In genomic region chr5:17238521-17239041, GRCh38 we compare ENCODE assay signal across 15 cellular contexts. TPM values are rescaled to one million over a fixed set of nuclear protein-coding genes. Genes with fewer than 3 reads are reported as not detected.
DNase-seq lines count a peak whose midpoint lies in the region; ATAC-seq and TF ChIP-seq lines count a peak whose summit lies in the region.
"Had no signal": no experiment of that assay in that cellular context is flagged by ENCODE, and none has a peak within 500 bp of the region (broad histone marks: within the 10 kb centered on the region; RNA-seq: fewer than 3 reads in every experiment).

No MANE protein-coding gene starts in this region.

- peak; percentile 17 for DNase-seq in ACHN
- peak; percentile 50 for DNase-seq in brain microvascular endothelial cell
- DNase-seq in kidney tubule cell (ENCODE audit: low spot score), result peak; percentile 51
- no peak for DNase-seq in DMS79 (lab: John Stamatoyannopoulos, UW)
- DNase-seq in mesendoderm, result no peak
- no peak for DNase-seq in retina
- DNase-seq: activated CD4-positive, alpha-beta T cell treated with anti-CD3 and anti-CD28 coated beads, Interleukin-2, amount 50 U/mL, for 4 hours; activated naive CD4-positive, alpha-beta T cell treated with Interleukin-2 at 50 U/mL for 16 hours; AML-193; NCI-H1436 treated with DMSO at 0.1 percent for 48 hours; T-cell had no signal

- H3K4me3 Mint-ChIP-seq in IgD-negative memory B cell, result peak overlapping the region in 2 of 4 donors; percentile 14 to 75
- H3K4me3 Mint-ChIP-seq: T-cell had no signal

- no peak overlapping the region for H2BK5ac ChIP-seq in mesendoderm (ENCODE audit: low read length)

- no peak overlapping the region for H3K4me2 ChIP-seq in mesendoderm (ENCODE audit: low read length)

- no peak overlapping the region for H4K5ac ChIP-seq in mesendoderm (ENCODE audit: low read length)

- no peak overlapping the region for H3K4ac ChIP-seq in mesendoderm (ENCODE audit: low read depth, low read length)

- peaks cover 12% of the 10 kb centered on the region for H3K36me3 ChIP-seq in brain microvascular endothelial cell (replicated peaks)
- no peaks in the 10 kb centered on the region for H3K36me3 ChIP-seq in mesendoderm (ENCODE audit: control insufficient read depth, insufficient read depth, low read length)
- H3K36me3 ChIP-seq: thoracic aorta had no signal

- no peaks in the 10 kb centered on the region for H3K9me3 Mint-ChIP-seq in IgD-negative memory B cell
- H3K9me3 Mint-ChIP-seq: T-cell had no signal

- no peak overlapping the region for H3K23ac ChIP-seq in mesendoderm (ENCODE audit: low read length)

- peaks cover 61 to 70% (median 65%) of the 10 kb centered on the region in 3 donors for H3K4me1 Mint-ChIP-seq in IgD-negative memory B cell
- H3K4me1 Mint-ChIP-seq: T-cell had no signal

- no peak overlapping the region for H2AK5ac ChIP-seq in mesendoderm (ENCODE audit: low read length)

- H3K18ac ChIP-seq in mesendoderm (ENCODE audit: low read length), result no peak overlapping the region

- H2BK120ac ChIP-seq in mesendoderm (ENCODE audit: low read depth, low read length), result no peak overlapping the region

- no peak overlapping the region for H3K56ac ChIP-seq in mesendoderm (ENCODE audit: low read length)

- no peaks in the 10 kb centered on the region for H3K27me3 ChIP-seq in brain microvascular endothelial cell (replicated peaks)
- H3K27me3 ChIP-seq in mesendoderm (ENCODE audit: insufficient read depth, low read length, poor library complexity), result no peaks in the 10 kb centered on the region

- ATAC-seq in HG03432 (IDR thresholded peaks at IDR 0.05; ENCODE audit: unreplicated experiment), result no peak
- ATAC-seq: T-cell had no signal

- H3K27me3 Mint-ChIP-seq in IgD-negative memory B cell, result no peaks in the 10 kb centered on the region

- no peak overlapping the region for H3K4me3 ChIP-seq in brain microvascular endothelial cell (ENCODE audit: low read depth, low read length)
- H3K4me3 ChIP-seq in mesendoderm (ENCODE audit: low read length), result no peak overlapping the region
- H3K4me3 ChIP-seq: lung, thoracic aorta had no signal

- WGBS in mesendoderm (ENCODE audit: extremely low coverage, insufficient coverage, low lambda C conversion rate), result no CpG with 5 or more reads among the region's 6 CpGs

- peaks cover 15% of the 10 kb centered on the region for H3K79me1 ChIP-seq in mesendoderm (ENCODE audit: low read length)

- no peak overlapping the region for H3K9ac ChIP-seq in mesendoderm (ENCODE audit: low read length)

- in situ Hi-C loops in ACHN (cut with HindIII; ENCODE audit: low pct_ligation_motif_present, low pct_unique_long_range_greater_than_20kb, low sequenced_read_pairs) (no loop called here), brain microvascular endothelial cell (cut with HindIII; ENCODE audit: low pct_ligation_motif_present, low sequenced_read_pairs) (loop anchor here (25.0 kb wide), 1 partner anchor 149 kb away; no protein-coding TSS in a partner anchor)

- no peak for TF ChIP-seq CTCF in brain microvascular endothelial cell (IDR thresholded peaks at IDR 0.05; ENCODE audit: low read depth, low read length, missing control alignments)

- H3K27ac Mint-ChIP-seq in IgD-negative memory B cell, result peak overlapping the region in 2 of 3 donors; percentile 11 to 69
- H3K27ac Mint-ChIP-seq: T-cell had no signal

- H2BK15ac ChIP-seq in mesendoderm (replicated peaks; ENCODE audit: low read depth), result no peak overlapping the region

- H3K4me1 ChIP-seq in mesendoderm (ENCODE audit: control insufficient read depth, low read depth, low read length), result peaks cover 11% of the 10 kb centered on the region

- peaks cover 6% of the 10 kb centered on the region for H3K36me3 Mint-ChIP-seq in IgD-negative memory B cell
- H3K36me3 Mint-ChIP-seq: T-cell had no signal

- H3K27ac ChIP-seq in brain microvascular endothelial cell (peak overlapping the region; percentile 34), mesendoderm (ENCODE audit: low read depth, low read length) (no peak overlapping the region)
- H3K27ac ChIP-seq: thoracic aorta had no signal

- no peak overlapping the region for H4K8ac ChIP-seq in mesendoderm (ENCODE audit: low read depth, low read length)

- peaks cover 61% of the 10 kb centered on the region for H3K79me2 ChIP-seq in mesendoderm (ENCODE audit: control insufficient read depth, insufficient read depth, low read length)

RNA-seq across cellular contexts. Expression of gene BASP1, which starts 21.1 kb away (rescaled TPM):
- polyA plus RNA-seq in IgD-negative memory B cell, result 149 TPM
- 176 TPM for polyA plus RNA-seq in mesendoderm (2013, experiment 1 of 2)
- polyA plus RNA-seq in mesendoderm (2013, experiment 2 of 2), result 185 TPM

Comparison
In these comparisons a context has a peak if more than half of its experiments do, and no peak if none do; other contexts are left out.
1. DNase-seq: peak in ACHN (single experiment), brain microvascular endothelial cell (single experiment) and kidney tubule cell (single experiment); none in DMS79 (single experiment), mesendoderm (single experiment) and retina (single experiment).